9 cellular contexts compared by ENCODE assay signal in the genomic region with DNA sequence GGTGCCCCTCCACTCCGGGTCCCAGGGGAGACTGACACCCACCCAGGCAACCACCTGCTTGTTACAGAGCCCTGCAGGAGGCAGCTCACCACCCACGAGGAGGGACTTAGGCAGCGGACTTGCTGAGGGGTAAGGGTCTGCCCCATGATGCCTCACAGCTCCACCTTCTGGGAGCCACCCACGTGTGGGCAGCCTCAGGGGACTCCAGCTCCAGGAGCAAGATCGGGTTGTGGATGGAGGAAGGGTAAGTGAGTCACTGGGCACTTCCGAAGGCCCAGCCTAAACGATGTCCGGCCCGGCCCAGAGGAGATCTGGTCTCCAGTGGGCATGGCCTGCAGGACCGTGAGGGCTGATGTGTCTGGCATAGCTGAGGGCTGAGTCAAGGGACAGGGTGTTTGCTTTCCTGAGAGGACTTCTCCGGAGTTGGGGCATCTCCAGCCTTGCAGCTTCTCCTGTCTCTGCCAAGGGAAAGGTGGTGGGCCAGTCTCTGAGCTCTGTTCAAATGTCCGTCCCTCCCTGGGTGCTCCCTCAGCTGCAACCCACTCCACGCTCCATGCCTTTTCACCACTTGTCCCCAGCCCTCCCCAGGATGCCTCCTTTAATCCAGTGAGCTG. TPM values are rescaled to one million over a fixed set of nuclear protein-coding genes. Genes with fewer than 3 reads are reported as not detected.
DNase-seq lines count a peak whose midpoint lies in the region; ATAC-seq, FAIRE-seq and TF ChIP-seq lines count a peak whose summit lies in the region.
"Had no signal": no experiment of that assay in that cellular context is flagged by ENCODE, and none has a peak within 500 bp of the region (broad histone marks: within the 10 kb centered on the region; RNA-seq: fewer than 3 reads in every experiment).

No MANE protein-coding gene starts in this region.

- H3K4me1 ChIP-seq in suprapubic skin (peaks cover 48% of the 10 kb centered on the region), MM.1S (ENCODE audit: low read length) (no peaks in the 10 kb centered on the region)

- no peaks in the 10 kb centered on the region for H4K20me1 ChIP-seq in MM.1S (ENCODE audit: insufficient read depth, low read length)

- H3K4me3 ChIP-seq in suprapubic skin (no peak overlapping the region), MM.1S (ENCODE audit: low read length) (no peak overlapping the region)

- no peaks in the 10 kb centered on the region for H3F3A ChIP-seq in MM.1S (ENCODE audit: insufficient read depth, low read length)

- peak; percentile 43 for TF ChIP-seq POLR2A in H54 (IDR thresholded peaks at IDR 0.05; ENCODE audit: low read depth, low read length)
- no peak for TF ChIP-seq POLR2A in suprapubic skin (IDR thresholded peaks at IDR 0.05)

- TF ChIP-seq CTCF in suprapubic skin (IDR thresholded peaks at IDR 0.05) (no peak), MM.1S (IDR thresholded peaks at IDR 0.05; ENCODE audit: low read length) (no peak)

- H3K36me3 ChIP-seq in suprapubic skin = no peaks in the 10 kb centered on the region
- H3K36me3 ChIP-seq in MM.1S (replicated peaks; ENCODE audit: insufficient read depth, low read length) = no peaks in the 10 kb centered on the region

- peak; percentile 15 for FAIRE-seq in H54 (lab: Jason Lieb, UNC)

- DNase-seq in H54 (ENCODE audit: insufficient read length, low spot score) (peak; percentile 90), T1000 (lab: John Stamatoyannopoulos, UW) (peak; percentile 89), iris pigment epithelial cell (ENCODE audit: low read depth) (peak; percentile 82), suprapubic skin (ENCODE audit: low spot score in 2 of 2) (no peak), MM.1S (no peak)
- DNase-seq in stimulated activated CD4-positive, alpha-beta T cell treated with anti-CD3 and anti-CD28 coated beads, Interleukin-4, amount 100 ng/mL, for 4 hours = no peak

- H3K9ac ChIP-seq in MM.1S (ENCODE audit: low read length) = no peak overlapping the region

- peak overlapping the region; percentile 83 for H3K27ac ChIP-seq in suprapubic skin
- no peak overlapping the region for H3K27ac ChIP-seq in MM.1S (ENCODE audit: low read length)

- H3K4me2 ChIP-seq in MM.1S (ENCODE audit: low read depth, low read length) = no peak overlapping the region

- TF ChIP-seq EP300 in suprapubic skin (IDR thresholded peaks at IDR 0.05) = no peak

- ATAC-seq in GM21526 (IDR thresholded peaks at IDR 0.05; ENCODE audit: low FRiP score, unreplicated experiment) = no peak
- ATAC-seq in GM21367 (IDR thresholded peaks at IDR 0.05; ENCODE audit: unreplicated experiment) = no peak

- H3K9me3 ChIP-seq in suprapubic skin (no peaks in the 10 kb centered on the region), MM.1S (replicated peaks; ENCODE audit: insufficient read depth, low read length) (no peaks in the 10 kb centered on the region)

- H3K9me2 ChIP-seq in MM.1S (replicated peaks; ENCODE audit: insufficient read depth, low read length) = no peaks in the 10 kb centered on the region

- H3K79me2 ChIP-seq in MM.1S (ENCODE audit: low read length) = no peaks in the 10 kb centered on the region

- H2AFZ ChIP-seq in MM.1S (ENCODE audit: low read length) = no peak overlapping the region

- WGBS in suprapubic skin = 52% methylated on average over 4 of the region's 13 CpGs

- H3K27me3 ChIP-seq in suprapubic skin = no peaks in the 10 kb centered on the region
- H3K27me3 ChIP-seq in MM.1S (replicated peaks; ENCODE audit: insufficient read depth, low read length) = no peaks in the 10 kb centered on the region

RNA-seq across cellular contexts. Expression of gene P2RY2, which starts 32.3 kb away (rescaled TPM):
- 10 to 100 TPM in 3 of 4 donors, 1 to 10 TPM in 1; 5.5 to 15.9 (median 12.8) TPM for total RNA-seq in suprapubic skin
- total RNA-seq: activated naive CD4-positive, alpha-beta T cell treated with anti-CD3 and anti-CD28 coated beads, Interleukin-2, amount 50 U/mL, for 72 hours had no signal

RNA-seq across cellular contexts. Expression of gene FCHSD2, which starts 43.7 kb away (rescaled TPM):
- 10 to 100 TPM in 1 of 4 donors, 1 to 10 TPM in 3; 5.7 to 16.8 (median 7.9) TPM for total RNA-seq in suprapubic skin

Comparison
In these comparisons a context has a peak if more than half of its experiments do, and no peak if none do; other contexts are left out.
1. DNase-seq: peak in H54 (single experiment), T1000 (single experiment) and iris pigment epithelial cell (single experiment); none in suprapubic skin (0 of 2), MM.1S (single experiment) and stimulated activated CD4-positive, alpha-beta T cell treated with anti-CD3 and anti-CD28 coated beads, Interleukin-4, amount 100 ng/mL, for 4 hours (0 of 2).